Comparison of ENCODE assay signal across 9 cellular contexts in the genomic region with DNA sequence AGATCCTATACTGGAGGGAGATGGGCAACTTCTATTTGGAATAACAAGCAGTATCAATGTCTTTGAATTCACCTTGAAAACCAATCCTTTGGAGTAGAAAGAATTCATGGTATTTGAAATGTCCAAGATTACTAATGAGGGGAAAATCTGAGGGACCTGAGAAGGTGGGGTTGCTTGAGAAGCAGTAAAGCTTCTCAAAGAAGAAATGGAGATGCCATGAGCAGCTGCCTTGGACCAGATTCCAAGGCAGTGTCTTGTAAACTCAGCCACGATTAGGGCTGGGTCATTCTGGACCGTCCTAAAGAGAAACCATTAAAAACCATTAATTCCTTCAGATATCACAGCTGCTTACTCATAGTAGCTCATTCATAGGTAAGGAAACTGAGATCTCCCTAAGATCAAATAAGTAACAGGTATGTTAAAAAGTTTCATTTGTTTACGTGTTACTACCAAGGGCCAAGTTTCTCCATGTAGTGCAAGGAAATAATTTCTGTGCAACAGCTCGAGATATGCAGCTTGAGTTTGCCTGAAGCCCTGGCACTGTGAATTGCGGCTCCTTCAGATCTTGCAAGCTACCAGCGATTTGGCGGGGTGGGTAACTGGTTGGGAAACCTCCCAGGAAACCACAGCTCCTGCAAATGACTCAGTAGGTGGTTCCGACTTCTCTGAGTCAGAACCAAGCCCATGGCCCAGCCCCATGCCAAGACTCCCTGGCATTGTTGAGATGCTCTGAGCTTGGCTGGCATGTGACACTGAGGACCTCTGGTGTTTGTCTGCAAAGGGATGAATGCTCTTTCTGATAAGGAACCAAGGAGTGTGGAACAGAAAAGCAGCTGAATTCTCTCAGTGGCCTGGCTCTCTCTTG.
DNase-seq lines count a peak whose midpoint lies in the region; ATAC-seq and TF ChIP-seq lines count a peak whose summit lies in the region.
"Had no signal": no experiment of that assay in that cellular context is flagged by ENCODE, and none has a peak within 500 bp of the region (broad histone marks: within the 10 kb centered on the region; RNA-seq: fewer than 3 reads in every experiment).

No MANE protein-coding gene starts in this region.

- no peak for TF ChIP-seq POLR2A in breast epithelium (IDR thresholded peaks at IDR 0.05)

- H3K27ac ChIP-seq in breast epithelium (no peak overlapping the region), left ventricle myocardium inferior (replicated peaks) (no peak overlapping the region)

- no peak overlapping the region for H3K27ac Mint-ChIP-seq in MCF 10A (ENCODE audit: low read depth, unreplicated experiment)
- H3K27ac Mint-ChIP-seq: brain had no signal

- CTCF ChIA-PET in MCF 10A (lab: Yijun Ruan, JAX), result interaction anchor here (0.5 to 5.1 kb wide), 34 partner anchors 8 to 902 kb away, joined by 3 to 73 read pairs (median 4); no protein-coding TSS in a partner anchor

- no peak for ATAC-seq in GM18519 (IDR thresholded peaks at IDR 0.05; ENCODE audit: low FRiP score, unreplicated experiment)

- intact Hi-C loops in MCF 10A (cut with micrococcal nuclease), result loop anchor here (1.0 to 5.0 kb wide), 7 partner anchors 15 to 603 kb away; no protein-coding TSS in a partner anchor
- intact Hi-C loops in breast epithelium (cut with DNase I; ENCODE audit: low total_unique reads), result no loop called here
- intact Hi-C loops in left ventricle myocardium inferior (cut with micrococcal nuclease), result no loop called here

- no peaks in the 10 kb centered on the region for H3K36me3 Mint-ChIP-seq in MCF 10A (ENCODE audit: insufficient read depth, unreplicated experiment)
- H3K36me3 Mint-ChIP-seq: brain had no signal

- no peak overlapping the region for H3K4me3 Mint-ChIP-seq in MCF 10A (ENCODE audit: unreplicated experiment)
- H3K4me3 Mint-ChIP-seq: brain had no signal

- BruUV-seq in MCF 10A (replicated peaks; lab: Mats Ljungman, UMichigan), result no TSS peak

- H3K4me3 ChIP-seq in breast epithelium, result no peak overlapping the region
- H3K4me3 ChIP-seq in left ventricle myocardium inferior, result no peak overlapping the region

- H3K9me3 Mint-ChIP-seq in MCF 10A (ENCODE audit: unreplicated experiment), result no peaks in the 10 kb centered on the region
- H3K9me3 Mint-ChIP-seq: brain had no signal

- DNase-seq in MCF 10A (ENCODE audit: unreplicated experiment) (peak; percentile 98), breast epithelium (ENCODE audit: low spot score in 2 of 2) (no peak), activated T-cell treated with anti-CD3 and anti-CD28 coated beads for 24 hours (ENCODE audit: low read depth) (peak; percentile 55), left ventricle myocardium inferior (no peak), NCI-H187 treated with DMSO at 0.1 percent for 48 hours (lab: John Stamatoyannopoulos, UW) (no peak), foreskin melanocyte (no peak)
- DNase-seq in stimulated activated CD4-positive, alpha-beta T cell treated with anti-CD3 and anti-CD28 coated beads, TNF-alpha, amount 100 ng/mL, for 4 hours (ENCODE audit: low read depth in 3 of 3), result peak in 2 of 3 experiments; percentile 38 to 48

- peaks cover 40% of the 10 kb centered on the region for H3K27me3 Mint-ChIP-seq in MCF 10A (ENCODE audit: insufficient read depth, unreplicated experiment)
- H3K27me3 Mint-ChIP-seq: brain had no signal

- peak; percentile 67 for TF ChIP-seq CTCF in MCF 10A (IDR thresholded peaks at IDR 0.05; ENCODE audit: unreplicated experiment)
- TF ChIP-seq CTCF in breast epithelium (IDR thresholded peaks at IDR 0.05), result no peak
- peak; percentile 26 for TF ChIP-seq CTCF in left ventricle myocardium inferior (IDR thresholded peaks at IDR 0.05; ENCODE audit: borderline replicate concordance)

- POLR2A ChIA-PET in MCF 10A (lab: Yijun Ruan, JAX), result interaction anchor here (0.5 to 2.5 kb wide), 24 partner anchors 9 to 904 kb away, joined by 3 to 13 read pairs (median 4); a partner anchor contains a TSS

- H3K36me3 ChIP-seq in breast epithelium (no peaks in the 10 kb centered on the region), left ventricle myocardium inferior (no peaks in the 10 kb centered on the region)

- H3K4me1 ChIP-seq in breast epithelium (no peaks in the 10 kb centered on the region), left ventricle myocardium inferior (peaks cover 9% of the 10 kb centered on the region)

- H3K4me1 Mint-ChIP-seq in MCF 10A (ENCODE audit: insufficient read depth, unreplicated experiment), result peaks cover 29% of the 10 kb centered on the region

- no peaks in the 10 kb centered on the region for H3K27me3 ChIP-seq in breast epithelium
- H3K27me3 ChIP-seq in left ventricle myocardium inferior (ENCODE audit: low read depth), result no peaks in the 10 kb centered on the region

- H3K9me3 ChIP-seq in breast epithelium (no peaks in the 10 kb centered on the region), left ventricle myocardium inferior (replicated peaks) (no peaks in the 10 kb centered on the region)

Comparison
In these comparisons a context has a peak if more than half of its experiments do, and no peak if none do; other contexts are left out.
1. DNase-seq: peak in MCF 10A (single experiment), activated T-cell treated with anti-CD3 and anti-CD28 coated beads for 24 hours (single experiment) and stimulated activated CD4-positive, alpha-beta T cell treated with anti-CD3 and anti-CD28 coated beads, TNF-alpha, amount 100 ng/mL, for 4 hours (2 of 3); none in breast epithelium (0 of 2), left ventricle myocardium inferior (single experiment), NCI-H187 treated with DMSO at 0.1 percent for 48 hours (single experiment) and foreskin melanocyte (single experiment).
2. CTCF ChIP-seq: peak in MCF 10A (single experiment) and left ventricle myocardium inferior (single experiment); none in breast epithelium (0 of 3).